ENCODE assay signal across 8 cellular contexts in the genomic region with DNA sequence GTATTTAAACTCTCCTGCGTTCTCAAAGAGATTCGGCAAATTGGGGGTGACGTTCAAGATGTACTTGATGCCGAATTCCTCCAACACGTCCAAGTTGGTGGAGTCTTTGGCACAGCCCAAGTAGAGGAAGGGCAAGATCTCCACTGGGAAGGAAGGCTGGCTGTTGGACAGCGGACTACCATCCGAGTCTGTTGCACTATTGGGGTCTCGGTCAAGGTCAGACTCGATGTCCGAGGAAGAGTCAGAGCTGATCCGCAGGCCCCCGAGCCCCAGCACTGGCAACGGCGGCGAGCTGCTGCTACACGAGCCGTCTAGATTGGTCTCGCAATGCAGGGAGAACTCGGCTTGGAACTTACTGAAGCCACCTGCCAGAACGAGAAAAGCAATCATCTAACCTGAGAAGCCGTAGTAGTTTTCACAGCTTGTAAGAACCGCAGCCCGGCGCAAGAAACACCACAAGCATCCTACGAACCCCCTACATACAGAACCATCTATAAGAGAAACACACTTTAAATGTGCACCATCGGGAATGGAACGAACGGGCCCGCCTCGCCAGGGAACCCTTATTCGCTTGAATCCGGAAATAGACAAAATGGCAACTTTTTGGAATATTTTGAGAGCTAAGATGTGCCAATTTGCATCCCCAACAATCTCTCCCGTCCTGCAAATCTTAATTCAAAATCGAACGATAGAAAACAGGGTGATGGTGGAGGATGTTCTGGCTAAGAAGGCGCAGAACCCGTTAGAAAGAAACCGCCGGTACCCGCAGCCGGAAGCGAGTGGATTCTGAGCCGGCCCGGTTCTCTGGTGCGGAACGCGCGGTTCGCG. TPM values are rescaled to one million over a fixed set of nuclear protein-coding genes. Genes with fewer than 3 reads are reported as not detected.
DNase-seq lines count a peak whose midpoint lies in the region; ATAC-seq and TF ChIP-seq lines count a peak whose summit lies in the region.

No MANE protein-coding gene starts in this region.

- peak overlapping the region; percentile 90 for H3K4me3 Mint-ChIP-seq in stimulated activated naive CD8-positive, alpha-beta T cell treated with anti-CD3 and anti-CD28 coated beads, Interleukin-15, Interleukin-2, amounts not matched to agents 100 ng/mL and 50 ng/mL, for 24 hours
- H3K4me3 Mint-ChIP-seq in activated CD8-positive, alpha-beta T cell treated with anti-CD3 and anti-CD28 coated beads, Interleukin-2, amount 10 ng/mL, durations not matched to agents 7 days and 5 days: peak overlapping the region; percentile 98

- H3K4me1 ChIP-seq in osteoblast (ENCODE audit: insufficient read depth, low read length): peaks cover 51% of the 10 kb centered on the region

- TF ChIP-seq CTCF in fibroblast of the aortic adventitia (IDR thresholded peaks at IDR 0.05; ENCODE audit: insufficient read depth, low read length) (no peak), osteoblast (IDR thresholded peaks at IDR 0.05; ENCODE audit: extremely low read depth, low read depth, low read length) (no peak)

- H3K4me1 Mint-ChIP-seq in stimulated activated naive CD8-positive, alpha-beta T cell treated with anti-CD3 and anti-CD28 coated beads, Interleukin-15, Interleukin-2, amounts not matched to agents 100 ng/mL and 50 ng/mL, for 24 hours (ENCODE audit: low read depth): peaks cover 77% of the 10 kb centered on the region
- H3K4me1 Mint-ChIP-seq in activated CD8-positive, alpha-beta T cell treated with anti-CD3 and anti-CD28 coated beads, Interleukin-2, amount 10 ng/mL, durations not matched to agents 7 days and 5 days (ENCODE audit: low read depth): peaks cover 58% of the 10 kb centered on the region

- H3K36me3 ChIP-seq in osteoblast (ENCODE audit: insufficient read depth, low read length): peaks cover 34% of the 10 kb centered on the region

- H3K27ac ChIP-seq in osteoblast (ENCODE audit: low read depth, low read length): peak overlapping the region; percentile 90

- peaks cover 68% of the 10 kb centered on the region for H3K79me2 ChIP-seq in osteoblast (ENCODE audit: insufficient read depth, low read length)

- no peak for DNase-seq in stimulated activated naive CD8-positive, alpha-beta T cell treated with anti-CD3 and anti-CD28 coated beads, Interleukin-15, Interleukin-2, amounts not matched to agents 100 U/mL and 50 U/mL, for 24 hours
- DNase-seq in activated CD8-positive, alpha-beta T cell treated with anti-CD3 and anti-CD28 coated beads, Interleukin-2, amount 10 ng/mL, durations not matched to agents 7 days and 5 days: peak; percentile 53
- DNase-seq in fibroblast of the aortic adventitia (ENCODE audit: low read depth) (peak; percentile 38), osteoblast (ENCODE audit: insufficient read length, low spot score, missing footprints) (peak; percentile 81), amniotic stem cell (lab: John Stamatoyannopoulos, UW) (no peak)

- H3K36me3 Mint-ChIP-seq in stimulated activated naive CD8-positive, alpha-beta T cell treated with anti-CD3 and anti-CD28 coated beads, Interleukin-15, Interleukin-2, amounts not matched to agents 100 ng/mL and 50 ng/mL, for 24 hours (ENCODE audit: low read depth): peaks cover 36% of the 10 kb centered on the region
- peaks cover 60% of the 10 kb centered on the region for H3K36me3 Mint-ChIP-seq in activated CD8-positive, alpha-beta T cell treated with anti-CD3 and anti-CD28 coated beads, Interleukin-2, amount 10 ng/mL, durations not matched to agents 7 days and 5 days (ENCODE audit: low read depth)

- peaks cover 24% of the 10 kb centered on the region for H4K20me1 ChIP-seq in osteoblast (ENCODE audit: insufficient read depth, low read length)

- no peak for ATAC-seq in stimulated activated naive CD8-positive, alpha-beta T cell treated with anti-CD3 and anti-CD28 coated beads, Interleukin-15, Interleukin-2, amounts not matched to agents 100 U/mL and 50 U/mL, for 24 hours
- no peak for ATAC-seq in activated CD8-positive, alpha-beta T cell treated with anti-CD3 and anti-CD28 coated beads, Interleukin-2, amount 10 ng/mL, durations not matched to agents 7 days and 5 days
- no peak for ATAC-seq in GM19395 (IDR thresholded peaks at IDR 0.05; ENCODE audit: unreplicated experiment)
- no peak for ATAC-seq in HG02973 (IDR thresholded peaks at IDR 0.05; ENCODE audit: unreplicated experiment)

- no peaks in the 10 kb centered on the region for H3K27me3 Mint-ChIP-seq in stimulated activated naive CD8-positive, alpha-beta T cell treated with anti-CD3 and anti-CD28 coated beads, Interleukin-15, Interleukin-2, amounts not matched to agents 100 ng/mL and 50 ng/mL, for 24 hours
- H3K27me3 Mint-ChIP-seq in activated CD8-positive, alpha-beta T cell treated with anti-CD3 and anti-CD28 coated beads, Interleukin-2, amount 10 ng/mL, durations not matched to agents 7 days and 5 days (ENCODE audit: low read depth): no peaks in the 10 kb centered on the region

- H3K27me3 ChIP-seq in osteoblast (ENCODE audit: insufficient read depth, low read length): no peaks in the 10 kb centered on the region

- H3K4me3 ChIP-seq in fibroblast of the aortic adventitia (ENCODE audit: low read depth, low read length) (peak overlapping the region; percentile 91), osteoblast (ENCODE audit: insufficient read depth, low read length) (peak overlapping the region; percentile 94)

- no peak overlapping the region for H2AFZ ChIP-seq in osteoblast (ENCODE audit: low read length)

- peak overlapping the region; percentile 91 for H3K4me2 ChIP-seq in osteoblast (ENCODE audit: insufficient read depth, low read length)

- no peaks in the 10 kb centered on the region for H3K9me3 ChIP-seq in osteoblast (ENCODE audit: low read depth, low read length)

- no peaks in the 10 kb centered on the region for H3K9me3 Mint-ChIP-seq in stimulated activated naive CD8-positive, alpha-beta T cell treated with anti-CD3 and anti-CD28 coated beads, Interleukin-15, Interleukin-2, amounts not matched to agents 100 ng/mL and 50 ng/mL, for 24 hours
- no peaks in the 10 kb centered on the region for H3K9me3 Mint-ChIP-seq in activated CD8-positive, alpha-beta T cell treated with anti-CD3 and anti-CD28 coated beads, Interleukin-2, amount 10 ng/mL, durations not matched to agents 7 days and 5 days (ENCODE audit: insufficient read depth)

- POLR2A ChIA-PET in activated CD8-positive, alpha-beta T cell treated with anti-CD3 and anti-CD28 coated beads, Interleukin-2, amount 10 ng/mL, durations not matched to agents 7 days and 5 days (lab: Charles Lee): interaction anchor here (0.6 to 5.0 kb wide), 25 partner anchors 17 to 323 kb away, joined by 3 to 83 read pairs (median 8); partner anchors contain the start of genes GALNT4 and POC1B

- peak overlapping the region; percentile 94 for H3K27ac Mint-ChIP-seq in stimulated activated naive CD8-positive, alpha-beta T cell treated with anti-CD3 and anti-CD28 coated beads, Interleukin-15, Interleukin-2, amounts not matched to agents 100 ng/mL and 50 ng/mL, for 24 hours
- peak overlapping the region; percentile 94 for H3K27ac Mint-ChIP-seq in activated CD8-positive, alpha-beta T cell treated with anti-CD3 and anti-CD28 coated beads, Interleukin-2, amount 10 ng/mL, durations not matched to agents 7 days and 5 days

- CTCF ChIA-PET in activated CD8-positive, alpha-beta T cell treated with anti-CD3 and anti-CD28 coated beads, Interleukin-2, amount 10 ng/mL, durations not matched to agents 7 days and 5 days (lab: Charles Lee): interaction anchor here (0.9 to 5.7 kb wide), 14 partner anchors 28 to 332 kb away, joined by 3 to 53 read pairs (median 4); partner anchors contain the start of genes GALNT4 and POC1B

RNA-seq across cellular contexts. Expression of gene DUSP6, which starts 1.4 kb away (rescaled TPM):
- total RNA-seq in activated CD8-positive, alpha-beta T cell treated with anti-CD3 and anti-CD28 coated beads, Interleukin-2, amount 10 ng/mL, durations not matched to agents 7 days and 5 days: 100 to 1,000 TPM; 116 to 119 TPM
- total RNA-seq in fibroblast of the aortic adventitia (ENCODE audit: low replicate concordance) (17.1 and 33.9 TPM in 2 replicates), osteoblast (28.6 and 30.0 TPM in 2 replicates)

Comparison
In these comparisons a context has a peak if more than half of its experiments do, and no peak if none do; other contexts are left out.
1. DNase-seq: peak in activated CD8-positive, alpha-beta T cell treated with anti-CD3 and anti-CD28 coated beads, Interleukin-2, amount 10 ng/mL, durations not matched to agents 7 days and 5 days (single experiment), fibroblast of the aortic adventitia (single experiment) and osteoblast (single experiment); none in stimulated activated naive CD8-positive, alpha-beta T cell treated with anti-CD3 and anti-CD28 coated beads, Interleukin-15, Interleukin-2, amounts not matched to agents 100 U/mL and 50 U/mL, for 24 hours (single experiment) and amniotic stem cell (single experiment).